ENCODE assay signal across 8 cellular contexts in genomic region chr19:41309225-41310030, GRCh38. TPM values are rescaled to one million over a fixed set of nuclear protein-coding genes. Genes with fewer than 3 reads are reported as not detected.
DNase-seq lines count a peak whose midpoint lies in the region; ATAC-seq and TF ChIP-seq lines count a peak whose summit lies in the region.

No MANE protein-coding gene starts in this region.

- CTCF ChIA-PET in Caco-2 (lab: Charles Lee): interaction anchor here (0.6 to 1.6 kb wide), 4 partner anchors 16 to 116 kb away, joined by 3 to 6 read pairs (median 4); partner anchors contain the start of genes CYP2S1 and HNRNPUL1

- peaks cover 7% of the 10 kb centered on the region for H3K4me1 Mint-ChIP-seq in Caco-2 (ENCODE audit: low read depth, unreplicated experiment)

- TF ChIP-seq POLR2A in NB4 (IDR thresholded peaks at IDR 0.05; ENCODE audit: extremely low read depth, insufficient read length): no peak

- no peaks in the 10 kb centered on the region for H3K9me3 Mint-ChIP-seq in Caco-2 (ENCODE audit: unreplicated experiment)

- H3K4me3 ChIP-seq in Caco-2 (ENCODE audit: low read depth, low read length) (peak overlapping the region; percentile 64), NB4 (ENCODE audit: low read depth, low read length) (peak overlapping the region; percentile 92), cardiac fibroblast (replicated peaks in 1 of 2; ENCODE audit: low read depth in 2 of 2, low read length in 2 of 2) (peak overlapping the region; percentile 63 to 80), lower lobe of right lung (peak overlapping the region; percentile 76), thymus (ENCODE audit: low read length) (peak overlapping the region; percentile 79)

- H3K4me3 Mint-ChIP-seq in Caco-2 (ENCODE audit: unreplicated experiment): peak overlapping the region; percentile 92

- H3K27me3 ChIP-seq in Caco-2 (replicated peaks; ENCODE audit: control insufficient read depth, insufficient read depth, low read length) (no peaks in the 10 kb centered on the region), lower lobe of right lung (ENCODE audit: low read depth) (no peaks in the 10 kb centered on the region), thymus (ENCODE audit: control insufficient read depth, insufficient read depth) (no peaks in the 10 kb centered on the region)

- H3K27ac ChIP-seq in lower lobe of right lung (peak overlapping the region; percentile 94), thymus (ENCODE audit: low read depth) (peak overlapping the region; percentile 90)

- intact Hi-C loops in Caco-2 (cut with micrococcal nuclease; ENCODE audit: unreplicated experiment) (loop anchor here (1.0 to 2.0 kb wide), 2 partner anchors 44 to 183 kb away; partner anchors contain the start of gene TGFB1), lower lobe of right lung (cut with DNase I) (no loop called here)

- TSS peak; percentile 81 for BruUV-seq in Caco-2 (replicated peaks; lab: Mats Ljungman, UMichigan)

- H3K4me1 ChIP-seq in Caco-2: peaks cover 17% of the 10 kb centered on the region
- peaks cover 48% of the 10 kb centered on the region for H3K4me1 ChIP-seq in lower lobe of right lung
- H3K4me1 ChIP-seq in thymus (ENCODE audit: control insufficient read depth, insufficient read depth, low read length): peaks cover 43% of the 10 kb centered on the region

- peak; percentile 40 to 56 for ATAC-seq in lower lobe of right lung
- no peak for ATAC-seq in HG03097 (IDR thresholded peaks at IDR 0.05; ENCODE audit: low FRiP score, unreplicated experiment)
- no peak for ATAC-seq in GM18868 (IDR thresholded peaks at IDR 0.05; ENCODE audit: unreplicated experiment)

- TF ChIP-seq CTCF in Caco-2 (IDR thresholded peaks at IDR 0.05; ENCODE audit: insufficient read depth in 1 of 2, low read depth in 1 of 2, low read length in 1 of 2, severe bottlenecking in 1 of 2, unreplicated experiment in 1 of 2): no peak
- TF ChIP-seq CTCF in NB4 (IDR thresholded peaks at IDR 0.05; ENCODE audit: low read depth, low read length): no peak
- no peak for TF ChIP-seq CTCF in cardiac fibroblast (IDR thresholded peaks at IDR 0.05; ENCODE audit: low read depth, low read length)
- TF ChIP-seq CTCF in lower lobe of right lung (IDR thresholded peaks at IDR 0.05): no peak

- H3K36me3 ChIP-seq in Caco-2 (ENCODE audit: control insufficient read depth, insufficient read depth, low read length) (peaks cover 4% of the 10 kb centered on the region), lower lobe of right lung (peaks cover 60% of the 10 kb centered on the region), thymus (ENCODE audit: control insufficient read depth, insufficient read depth) (peaks cover 24% of the 10 kb centered on the region)

- H3K27me3 Mint-ChIP-seq in Caco-2 (ENCODE audit: insufficient read depth, unreplicated experiment): no peaks in the 10 kb centered on the region

- POLR2A ChIA-PET in Caco-2 (lab: Charles Lee): interaction anchor here (1.3 kb wide), 1 partner anchor 45 kb away, joined by 4 read pairs; the partner anchor contains the start of gene HNRNPUL1

- peak overlapping the region; percentile 95 for H3K27ac Mint-ChIP-seq in Caco-2 (ENCODE audit: unreplicated experiment)

- DNase-seq in Caco-2: no peak
- DNase-seq in NB4 (ENCODE audit: low read depth): no peak
- no peak for DNase-seq in cardiac fibroblast (ENCODE audit: low read depth in 2 of 2)
- DNase-seq in lower lobe of right lung: no peak
- DNase-seq in HuH-7.5 (ENCODE audit: low spot score): no peak

- H3K9me3 ChIP-seq in Caco-2: no peaks in the 10 kb centered on the region
- H3K9me3 ChIP-seq in lower lobe of right lung: no peaks in the 10 kb centered on the region
- no peaks in the 10 kb centered on the region for H3K9me3 ChIP-seq in thymus (ENCODE audit: control insufficient read depth)

- H3K36me3 Mint-ChIP-seq in Caco-2 (ENCODE audit: insufficient read depth, unreplicated experiment): peaks cover 84% of the 10 kb centered on the region

- WGBS in thymus: 12% methylated on average over 23 of the region's 23 CpGs

RNA-seq across cellular contexts. Expression of gene CCDC97, which starts 0.5 kb away (rescaled TPM):
- 47.1 and 47.8 TPM in 2 replicates for total RNA-seq in Caco-2 (2022)
- total RNA-seq in lower lobe of right lung: 30.3 TPM
- 15.4 TPM for polyA plus RNA-seq in thymus

RNA-seq across cellular contexts. Expression of gene TGFB1, which starts 44.3 kb away (rescaled TPM):
- total RNA-seq in Caco-2 (2022): 15.0 and 15.3 TPM in 2 replicates
- total RNA-seq in lower lobe of right lung: 114 TPM
- 24.8 TPM for polyA plus RNA-seq in thymus

RNA-seq across cellular contexts. Expression of gene HNRNPUL1, which starts 45.3 kb away (rescaled TPM):
- total RNA-seq in Caco-2 (2022) (322 and 324 TPM in 2 replicates), lower lobe of right lung (191 TPM)
- 98.7 TPM for polyA plus RNA-seq in thymus

RNA-seq across cellular contexts. Expression of gene B9D2, which starts 54.5 kb away (rescaled TPM):
- total RNA-seq in Caco-2 (2022) (3.6 and 4.0 TPM in 2 replicates), lower lobe of right lung (8.2 TPM)
- polyA plus RNA-seq in thymus: 9.0 TPM

Comparison
In these comparisons a context has a peak if more than half of its experiments do, and no peak if none do; other contexts are left out.
1. ATAC-seq: peak in lower lobe of right lung (2 of 2); none in HG03097 (single experiment) and GM18868 (single experiment).
2. Peak in every context shown above with its lines, with median percentiles within 50 percentile points of each other: H3K4me3 ChIP-seq.